ENCODE assay signal across 1 cellular context in the genomic region with DNA sequence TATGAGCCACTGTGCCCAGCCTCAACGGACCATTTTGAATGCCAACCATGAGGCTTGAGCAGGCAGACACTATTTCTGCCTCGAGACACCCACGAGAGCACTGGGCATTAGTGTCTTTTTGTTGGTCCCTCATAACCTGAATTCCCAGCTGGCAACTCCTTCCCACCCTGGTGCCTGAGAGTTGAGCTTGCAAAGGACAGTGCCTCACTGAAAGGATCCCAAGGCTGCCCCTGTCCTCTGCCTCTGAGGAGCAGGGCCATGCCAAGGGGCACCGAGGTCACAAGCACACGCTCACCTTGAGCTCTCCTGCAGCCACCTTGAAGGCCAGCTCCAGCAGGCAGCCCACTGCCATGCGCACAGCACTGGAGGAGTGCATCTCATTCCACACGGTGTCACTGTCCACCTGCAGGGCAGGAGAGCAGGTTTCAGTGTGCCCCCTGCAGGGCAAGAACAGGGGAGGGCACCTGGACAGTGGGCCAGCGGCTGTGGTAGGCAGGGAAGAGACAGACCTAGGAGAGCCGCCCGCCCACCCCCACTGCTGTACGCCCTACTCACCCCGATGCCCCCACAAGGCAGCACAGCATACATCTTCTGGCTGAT.
TF ChIP-seq lines count a peak whose summit lies in the region.

No MANE protein-coding gene starts in this region.

TF ChIP-seq in HepG2, 621 proteins besides CTCF, POLR2A, EP300 and RAD21 (continued from another document and continues in another):
- TF ChIP-seq ZBTB43 (CRISPR knock-in tag; conservative IDR thresholded peaks at IDR 0.05) (no peak), NBN (conservative IDR thresholded peaks at IDR 0.05) (no peak), LRRFIP1 (CRISPR knock-in tag; conservative IDR thresholded peaks at IDR 0.05) (no peak), THRA (CRISPR knock-in tag; IDR thresholded peaks at IDR 0.05; ENCODE audit: borderline replicate concordance) (peak; percentile 55; the same call in 1 of the 2 replicates), POGK (CRISPR knock-in tag; conservative IDR thresholded peaks at IDR 0.05) (no peak), CENPBD1 (CRISPR knock-in tag; IDR thresholded peaks at IDR 0.05; ENCODE audit: borderline replicate concordance, low read depth) (no peak), ZNF124 (CRISPR knock-in tag; IDR thresholded peaks at IDR 0.05) (no peak), ZNF619 (CRISPR knock-in tag; IDR thresholded peaks at IDR 0.05) (0 out of 2 replicates have a peak, but pooled peaks have one; percentile 42), FOXK2 (IDR thresholded peaks at IDR 0.05) (no peak), SPEN (CRISPR knock-in tag; IDR thresholded peaks at IDR 0.05; ENCODE audit: low read depth) (no peak), JUNB (CRISPR knock-in tag; IDR thresholded peaks at IDR 0.05; ENCODE audit: borderline replicate concordance) (no peak), ZNF746 (CRISPR knock-in tag; IDR thresholded peaks at IDR 0.05) (no peak), ZZZ3 (CRISPR knock-in tag; IDR thresholded peaks at IDR 0.05; ENCODE audit: borderline replicate concordance) (no peak), MAF1 (CRISPR knock-in tag; IDR thresholded peaks at IDR 0.05; ENCODE audit: borderline replicate concordance) (no peak), MLLT10 (CRISPR knock-in tag; IDR thresholded peaks at IDR 0.05) (no peak), ZNF10 (CRISPR knock-in tag; IDR thresholded peaks at IDR 0.05; ENCODE audit: borderline replicate concordance, low read depth) (no peak), RXRA (CRISPR knock-in tag; IDR thresholded peaks at IDR 0.05) (peak; percentile 77; the same call in 1 of the 2 replicates), ZNF546 (CRISPR knock-in tag; conservative IDR thresholded peaks at IDR 0.05) (no peak), ZNF879 (CRISPR knock-in tag; IDR thresholded peaks at IDR 0.05) (no peak), ARNT2 (CRISPR knock-in tag; IDR thresholded peaks at IDR 0.05; ENCODE audit: low read depth) (no peak), HNF4G (IDR thresholded peaks at IDR 0.05; ENCODE audit: borderline replicate concordance, low read depth, low read length) (no peak), HNF4G (CRISPR knock-in tag; IDR thresholded peaks at IDR 0.05; ENCODE audit: borderline replicate concordance, low read depth) (no peak), POGZ (CRISPR knock-in tag; IDR thresholded peaks at IDR 0.05) (no peak), ZNF598 (CRISPR knock-in tag; IDR thresholded peaks at IDR 0.05; ENCODE audit: borderline replicate concordance) (no peak), ZNF788 (CRISPR knock-in tag; IDR thresholded peaks at IDR 0.05; ENCODE audit: borderline replicate concordance) (no peak), HCFC1 (IDR thresholded peaks at IDR 0.05; ENCODE audit: low read depth, low read length) (no peak), ZNF263 (CRISPR knock-in tag; IDR thresholded peaks at IDR 0.05) (no peak), ZNF674 (CRISPR knock-in tag; IDR thresholded peaks at IDR 0.05; ENCODE audit: low read depth) (no peak), ZNF30 (CRISPR knock-in tag; IDR thresholded peaks at IDR 0.05) (no peak), ZMYM4 (CRISPR knock-in tag; IDR thresholded peaks at IDR 0.05) (0 out of 2 replicates have a peak, but pooled peaks have one; percentile 25), SP1 (IDR thresholded peaks at IDR 0.05) (no peak), SP1 (CRISPR knock-in tag; IDR thresholded peaks at IDR 0.05) (peak; percentile 67), MBD4 (IDR thresholded peaks at IDR 0.05; ENCODE audit: borderline replicate concordance, low read length) (no peak), ZNF572 (CRISPR knock-in tag; IDR thresholded peaks at IDR 0.05) (no peak)
- TF ChIP-seq, protein P1, sequence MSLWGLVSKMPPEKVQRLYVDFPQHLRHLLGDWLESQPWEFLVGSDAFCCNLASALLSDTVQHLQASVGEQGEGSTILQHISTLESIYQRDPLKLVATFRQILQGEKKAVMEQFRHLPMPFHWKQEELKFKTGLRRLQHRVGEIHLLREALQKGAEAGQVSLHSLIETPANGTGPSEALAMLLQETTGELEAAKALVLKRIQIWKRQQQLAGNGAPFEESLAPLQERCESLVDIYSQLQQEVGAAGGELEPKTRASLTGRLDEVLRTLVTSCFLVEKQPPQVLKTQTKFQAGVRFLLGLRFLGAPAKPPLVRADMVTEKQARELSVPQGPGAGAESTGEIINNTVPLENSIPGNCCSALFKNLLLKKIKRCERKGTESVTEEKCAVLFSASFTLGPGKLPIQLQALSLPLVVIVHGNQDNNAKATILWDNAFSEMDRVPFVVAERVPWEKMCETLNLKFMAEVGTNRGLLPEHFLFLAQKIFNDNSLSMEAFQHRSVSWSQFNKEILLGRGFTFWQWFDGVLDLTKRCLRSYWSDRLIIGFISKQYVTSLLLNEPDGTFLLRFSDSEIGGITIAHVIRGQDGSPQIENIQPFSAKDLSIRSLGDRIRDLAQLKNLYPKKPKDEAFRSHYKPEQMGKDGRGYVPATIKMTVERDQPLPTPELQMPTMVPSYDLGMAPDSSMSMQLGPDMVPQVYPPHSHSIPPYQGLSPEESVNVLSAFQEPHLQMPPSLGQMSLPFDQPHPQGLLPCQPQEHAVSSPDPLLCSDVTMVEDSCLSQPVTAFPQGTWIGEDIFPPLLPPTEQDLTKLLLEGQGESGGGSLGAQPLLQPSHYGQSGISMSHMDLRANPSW (CRISPR knock-in tag; IDR thresholded peaks at IDR 0.05; ENCODE audit: borderline replicate concordance), result no peak
- TF ChIP-seq, protein P2, sequence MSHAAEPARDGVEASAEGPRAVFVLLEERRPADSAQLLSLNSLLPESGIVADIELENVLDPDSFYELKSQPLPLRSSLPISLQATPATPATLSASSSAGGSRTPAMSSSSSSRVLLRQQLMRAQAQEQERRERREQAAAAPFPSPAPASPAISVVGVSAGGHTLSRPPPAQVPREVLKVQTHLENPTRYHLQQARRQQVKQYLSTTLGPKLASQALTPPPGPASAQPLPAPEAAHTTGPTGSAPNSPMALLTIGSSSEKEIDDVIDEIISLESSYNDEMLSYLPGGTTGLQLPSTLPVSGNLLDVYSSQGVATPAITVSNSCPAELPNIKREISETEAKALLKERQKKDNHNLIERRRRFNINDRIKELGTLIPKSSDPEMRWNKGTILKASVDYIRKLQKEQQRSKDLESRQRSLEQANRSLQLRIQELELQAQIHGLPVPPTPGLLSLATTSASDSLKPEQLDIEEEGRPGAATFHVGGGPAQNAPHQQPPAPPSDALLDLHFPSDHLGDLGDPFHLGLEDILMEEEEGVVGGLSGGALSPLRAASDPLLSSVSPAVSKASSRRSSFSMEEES (CRISPR knock-in tag; IDR thresholded peaks at IDR 0.05), result no peak
- TF ChIP-seq, protein P3, sequence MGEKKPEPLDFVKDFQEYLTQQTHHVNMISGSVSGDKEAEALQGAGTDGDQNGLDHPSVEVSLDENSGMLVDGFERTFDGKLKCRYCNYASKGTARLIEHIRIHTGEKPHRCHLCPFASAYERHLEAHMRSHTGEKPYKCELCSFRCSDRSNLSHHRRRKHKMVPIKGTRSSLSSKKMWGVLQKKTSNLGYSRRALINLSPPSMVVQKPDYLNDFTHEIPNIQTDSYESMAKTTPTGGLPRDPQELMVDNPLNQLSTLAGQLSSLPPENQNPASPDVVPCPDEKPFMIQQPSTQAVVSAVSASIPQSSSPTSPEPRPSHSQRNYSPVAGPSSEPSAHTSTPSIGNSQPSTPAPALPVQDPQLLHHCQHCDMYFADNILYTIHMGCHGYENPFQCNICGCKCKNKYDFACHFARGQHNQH (CRISPR knock-in tag; IDR thresholded peaks at IDR 0.05), result 0 out of 2 replicates have a peak, but pooled peaks have one; percentile 32
- TF ChIP-seq, protein P4, sequence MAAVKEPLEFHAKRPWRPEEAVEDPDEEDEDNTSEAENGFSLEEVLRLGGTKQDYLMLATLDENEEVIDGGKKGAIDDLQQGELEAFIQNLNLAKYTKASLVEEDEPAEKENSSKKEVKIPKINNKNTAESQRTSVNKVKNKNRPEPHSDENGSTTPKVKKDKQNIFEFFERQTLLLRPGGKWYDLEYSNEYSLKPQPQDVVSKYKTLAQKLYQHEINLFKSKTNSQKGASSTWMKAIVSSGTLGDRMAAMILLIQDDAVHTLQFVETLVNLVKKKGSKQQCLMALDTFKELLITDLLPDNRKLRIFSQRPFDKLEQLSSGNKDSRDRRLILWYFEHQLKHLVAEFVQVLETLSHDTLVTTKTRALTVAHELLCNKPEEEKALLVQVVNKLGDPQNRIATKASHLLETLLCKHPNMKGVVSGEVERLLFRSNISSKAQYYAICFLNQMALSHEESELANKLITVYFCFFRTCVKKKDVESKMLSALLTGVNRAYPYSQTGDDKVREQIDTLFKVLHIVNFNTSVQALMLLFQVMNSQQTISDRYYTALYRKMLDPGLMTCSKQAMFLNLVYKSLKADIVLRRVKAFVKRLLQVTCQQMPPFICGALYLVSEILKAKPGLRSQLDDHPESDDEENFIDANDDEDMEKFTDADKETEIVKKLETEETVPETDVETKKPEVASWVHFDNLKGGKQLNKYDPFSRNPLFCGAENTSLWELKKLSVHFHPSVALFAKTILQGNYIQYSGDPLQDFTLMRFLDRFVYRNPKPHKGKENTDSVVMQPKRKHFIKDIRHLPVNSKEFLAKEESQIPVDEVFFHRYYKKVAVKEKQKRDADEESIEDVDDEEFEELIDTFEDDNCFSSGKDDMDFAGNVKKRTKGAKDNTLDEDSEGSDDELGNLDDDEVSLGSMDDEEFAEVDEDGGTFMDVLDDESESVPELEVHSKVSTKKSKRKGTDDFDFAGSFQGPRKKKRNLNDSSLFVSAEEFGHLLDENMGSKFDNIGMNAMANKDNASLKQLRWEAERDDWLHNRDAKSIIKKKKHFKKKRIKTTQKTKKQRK (IDR thresholded peaks at IDR 0.05; ENCODE audit: low read length), result no peak
- TF ChIP-seq, protein P5, sequence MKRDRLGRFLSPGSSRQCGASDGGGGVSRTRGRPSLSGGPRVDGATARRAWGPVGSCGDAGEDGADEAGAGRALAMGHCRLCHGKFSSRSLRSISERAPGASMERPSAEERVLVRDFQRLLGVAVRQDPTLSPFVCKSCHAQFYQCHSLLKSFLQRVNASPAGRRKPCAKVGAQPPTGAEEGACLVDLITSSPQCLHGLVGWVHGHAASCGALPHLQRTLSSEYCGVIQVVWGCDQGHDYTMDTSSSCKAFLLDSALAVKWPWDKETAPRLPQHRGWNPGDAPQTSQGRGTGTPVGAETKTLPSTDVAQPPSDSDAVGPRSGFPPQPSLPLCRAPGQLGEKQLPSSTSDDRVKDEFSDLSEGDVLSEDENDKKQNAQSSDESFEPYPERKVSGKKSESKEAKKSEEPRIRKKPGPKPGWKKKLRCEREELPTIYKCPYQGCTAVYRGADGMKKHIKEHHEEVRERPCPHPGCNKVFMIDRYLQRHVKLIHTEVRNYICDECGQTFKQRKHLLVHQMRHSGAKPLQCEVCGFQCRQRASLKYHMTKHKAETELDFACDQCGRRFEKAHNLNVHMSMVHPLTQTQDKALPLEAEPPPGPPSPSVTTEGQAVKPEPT (CRISPR knock-in tag; IDR thresholded peaks at IDR 0.05; ENCODE audit: low read depth), result no peak
